In genomic region chr15:88697276-88697675, GRCh38 we compare ENCODE assay signal across 21 cellular contexts. TPM values are rescaled to one million over a fixed set of nuclear protein-coding genes. Genes with fewer than 3 reads are reported as not detected.
DNase-seq lines count a peak whose midpoint lies in the region; FAIRE-seq and TF ChIP-seq lines count a peak whose summit lies in the region.
"Had no signal": no experiment of that assay in that cellular context is flagged by ENCODE, and none has a peak within 500 bp of the region (broad histone marks: within the 10 kb centered on the region; RNA-seq: fewer than 3 reads in every experiment).

No MANE protein-coding gene starts in this region.

- no peak for TF ChIP-seq CTCF in bronchial epithelial cell (IDR thresholded peaks at IDR 0.05; ENCODE audit: insufficient read depth, low read length, severe bottlenecking)
- TF ChIP-seq CTCF in coronary artery (IDR thresholded peaks at IDR 0.05), result no peak

- DNase-seq in bronchial epithelial cell (ENCODE audit: low read depth), result no peak
- peak; percentile 55 for DNase-seq in coronary artery (ENCODE audit: low spot score)
- peak; percentile 59 for DNase-seq in mesenteric fat pad (ENCODE audit: low spot score)
- no peak for DNase-seq in D341Med (ENCODE audit: low spot score)
- no peak for DNase-seq in T-helper 9 cell
- DNase-seq: 8988T; ACHN; BE2C; C1 segment of cervical spinal cord; CD4-positive, alpha-beta memory T cell; CD4-positive, CD25-positive, alpha-beta regulatory T cell; CD8-positive, alpha-beta memory T cell; COR-L47; DMS79 treated with DMSO at 0.1 percent for 48 hours; GF-D8 had no signal

- H3K27me3 ChIP-seq in bronchial epithelial cell (ENCODE audit: control insufficient read depth, insufficient read depth, low read length), result no peaks in the 10 kb centered on the region
- H3K27me3 ChIP-seq: BE2C, BLaER1 had no signal

- H3K27ac ChIP-seq in coronary artery, result no peak overlapping the region
- H3K27ac ChIP-seq: BLaER1 had no signal

- peak; percentile 81 for FAIRE-seq in bronchial epithelial cell (lab: Jason Lieb, UNC)
- FAIRE-seq: A204.1, D721Med, G401.6, GM12891, GM19239 had no signal

- no peaks in the 10 kb centered on the region for H3K36me3 ChIP-seq in bronchial epithelial cell (ENCODE audit: control insufficient read depth, insufficient read depth, low read length)
- H3K36me3 ChIP-seq: BE2C, BLaER1 had no signal

- H3K4me3 ChIP-seq in bronchial epithelial cell (ENCODE audit: low read depth, low read length), result no peak overlapping the region
- H3K4me3 ChIP-seq in coronary artery, result no peak overlapping the region
- H3K4me3 ChIP-seq: BLaER1 had no signal

RNA-seq across cellular contexts. Expression of gene ISG20, which starts 58.5 kb away (rescaled TPM):
- total RNA-seq in bronchial epithelial cell (18.4 and 99.9 TPM in 2 replicates), mesenteric fat pad (16.2 TPM)

Comparison
In these comparisons a context has a peak if more than half of its experiments do, and no peak if none do; other contexts are left out.
1. DNase-seq: peak in coronary artery (single experiment) and mesenteric fat pad (single experiment); none in bronchial epithelial cell (single experiment), D341Med (single experiment) and T-helper 9 cell (single experiment).